ENCODE assay signal across 1 cellular context in the genomic region with DNA sequence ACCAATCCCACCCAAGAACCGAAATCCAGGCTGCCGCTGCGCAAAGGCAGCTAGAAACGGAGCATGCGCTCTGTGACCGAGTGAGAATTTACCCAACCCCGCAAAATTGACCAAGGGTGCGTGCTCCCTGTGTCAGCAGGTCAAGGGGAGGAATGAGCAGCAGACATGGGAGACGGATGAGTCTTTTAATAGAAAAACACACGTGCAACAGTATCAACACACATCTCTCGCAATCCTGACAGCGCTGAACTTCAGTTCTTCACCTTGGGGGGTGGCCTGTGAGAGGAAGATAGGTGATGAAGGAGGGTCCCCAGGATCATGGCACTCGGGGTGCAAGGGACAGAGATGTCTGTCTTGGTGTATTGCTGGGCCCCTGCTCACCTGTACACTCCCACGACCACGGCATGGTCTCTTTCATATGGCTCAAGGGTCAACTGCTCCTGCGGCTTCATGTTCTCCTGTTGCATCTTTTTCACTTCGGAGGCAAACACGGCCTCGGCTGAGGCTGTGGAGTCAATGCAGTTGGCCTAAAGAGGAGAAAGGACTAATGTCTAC.
TF ChIP-seq lines count a peak whose summit lies in the region.

No MANE protein-coding gene starts in this region.

TF ChIP-seq in GM12878, 131 proteins besides CTCF, POLR2A, EP300 and RAD21 (continued from another document):
- TF ChIP-seq, protein P1, sequence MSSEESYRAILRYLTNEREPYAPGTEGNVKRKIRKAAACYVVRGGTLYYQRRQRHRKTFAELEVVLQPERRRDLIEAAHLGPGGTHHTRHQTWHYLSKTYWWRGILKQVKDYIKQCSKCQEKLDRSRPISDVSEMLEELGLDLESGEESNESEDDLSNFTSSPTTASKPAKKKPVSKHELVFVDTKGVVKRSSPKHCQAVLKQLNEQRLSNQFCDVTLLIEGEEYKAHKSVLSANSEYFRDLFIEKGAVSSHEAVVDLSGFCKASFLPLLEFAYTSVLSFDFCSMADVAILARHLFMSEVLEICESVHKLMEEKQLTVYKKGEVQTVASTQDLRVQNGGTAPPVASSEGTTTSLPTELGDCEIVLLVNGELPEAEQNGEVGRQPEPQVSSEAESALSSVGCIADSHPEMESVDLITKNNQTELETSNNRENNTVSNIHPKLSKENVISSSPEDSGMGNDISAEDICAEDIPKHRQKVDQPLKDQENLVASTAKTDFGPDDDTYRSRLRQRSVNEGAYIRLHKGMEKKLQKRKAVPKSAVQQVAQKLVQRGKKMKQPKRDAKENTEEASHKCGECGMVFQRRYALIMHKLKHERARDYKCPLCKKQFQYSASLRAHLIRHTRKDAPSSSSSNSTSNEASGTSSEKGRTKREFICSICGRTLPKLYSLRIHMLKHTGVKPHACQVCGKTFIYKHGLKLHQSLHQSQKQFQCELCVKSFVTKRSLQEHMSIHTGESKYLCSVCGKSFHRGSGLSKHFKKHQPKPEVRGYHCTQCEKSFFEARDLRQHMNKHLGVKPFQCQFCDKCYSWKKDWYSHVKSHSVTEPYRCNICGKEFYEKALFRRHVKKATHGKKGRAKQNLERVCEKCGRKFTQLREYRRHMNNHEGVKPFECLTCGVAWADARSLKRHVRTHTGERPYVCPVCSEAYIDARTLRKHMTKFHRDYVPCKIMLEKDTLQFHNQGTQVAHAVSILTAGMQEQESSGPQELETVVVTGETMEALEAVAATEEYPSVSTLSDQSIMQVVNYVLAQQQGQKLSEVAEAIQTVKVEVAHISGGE (CRISPR knock-in tag; IDR thresholded peaks at IDR 0.05) = no peak
- no peak for TF ChIP-seq BHLHE40 (IDR thresholded peaks at IDR 0.05; ENCODE audit: borderline replicate concordance in 1 of 2, low read depth in 2 of 2, low read length in 1 of 2)
- TF ChIP-seq, protein P2, sequence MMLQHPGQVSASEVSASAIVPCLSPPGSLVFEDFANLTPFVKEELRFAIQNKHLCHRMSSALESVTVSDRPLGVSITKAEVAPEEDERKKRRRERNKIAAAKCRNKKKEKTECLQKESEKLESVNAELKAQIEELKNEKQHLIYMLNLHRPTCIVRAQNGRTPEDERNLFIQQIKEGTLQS (IDR thresholded peaks at IDR 0.05; ENCODE audit: borderline replicate concordance, extremely low read depth, low read depth, low read length) = no peak
- TF ChIP-seq NR2F1 (conservative IDR thresholded peaks at IDR 0.05) = peak; percentile 15; the same call in 1 of the 2 replicates
- TF ChIP-seq IKZF1 (conservative IDR thresholded peaks at IDR 0.05) = peak; percentile 96
